21 cellular contexts compared by ENCODE assay signal in genomic region chr6:31723245-31723979, GRCh38. TPM values are rescaled to one million over a fixed set of nuclear protein-coding genes. Genes with fewer than 3 reads are reported as not detected.
A peak's percentile ranks its signal among the peaks of the same experiment; 100 is the strongest.
DNase-seq lines count a peak whose midpoint lies in the region; ATAC-seq and TF ChIP-seq lines count a peak whose summit lies in the region.
"Had no signal": no experiment of that assay in that cellular context is flagged by ENCODE, and none has a peak within 500 bp of the region (broad histone marks: within the 10 kb centered on the region; RNA-seq: fewer than 3 reads in every experiment).

TSS of gene MPIG6B (plus strand) at chr6:31723373. CDS start at chr6:31723384, 11 bp downstream.

- H3K9me3 Mint-ChIP-seq in IgD-negative memory B cell (no peaks in the 10 kb centered on the region), brain (peaks cover 0 to 3% (median 0%) of the 10 kb centered on the region in 5 experiments), neural progenitor cell (no peaks in the 10 kb centered on the region)
- H3K9me3 Mint-ChIP-seq: activated naive CD4-positive, alpha-beta T cell treated with anti-CD3 and anti-CD28 coated beads, Interleukin-2, amount 50 U/mL, for 72 hours had no signal

- intact Hi-C loops in PC-3 (cut with micrococcal nuclease): no loop called here

- H3K4me2 ChIP-seq in neural progenitor cell: no peak within 1 kb of the TSS
- H3K4me2 ChIP-seq in PC-3 (ENCODE audit: low read length): no peak within 1 kb of the TSS

- H3K4me3 Mint-ChIP-seq in IgD-negative memory B cell: peak within 1 kb of the TSS in 2 of 4 donors; percentile 17 to 48
- no peak within 1 kb of the TSS for H3K4me3 Mint-ChIP-seq in brain
- no peak within 1 kb of the TSS for H3K4me3 Mint-ChIP-seq in neural progenitor cell

- H3K27me3 Mint-ChIP-seq in IgD-negative memory B cell: no peaks in the 10 kb centered on the region
- peaks cover 11% of the 10 kb centered on the region for H3K27me3 Mint-ChIP-seq in brain
- peaks cover 15% of the 10 kb centered on the region for H3K27me3 Mint-ChIP-seq in neural progenitor cell (ENCODE audit: insufficient read depth, low read depth)

- H3K36me3 Mint-ChIP-seq in IgD-negative memory B cell (peaks cover 20% of the 10 kb centered on the region), brain (peaks cover 29% of the 10 kb centered on the region), neural progenitor cell (peaks cover 27% of the 10 kb centered on the region)
- H3K36me3 Mint-ChIP-seq: activated naive CD4-positive, alpha-beta T cell treated with anti-CD3 and anti-CD28 coated beads, Interleukin-2, amount 50 U/mL, for 72 hours had no signal

- no peak within 1 kb of the TSS for H2AFZ ChIP-seq in neural progenitor cell (replicated peaks)
- no peak within 1 kb of the TSS for H2AFZ ChIP-seq in PC-3 (ENCODE audit: low read length)

- ATAC-seq in HG03039 (IDR thresholded peaks at IDR 0.05; ENCODE audit: unreplicated experiment) (no peak), PC-3 (no peak)
- ATAC-seq: activated naive CD4-positive, alpha-beta T cell treated with anti-CD3 and anti-CD28 coated beads, Interleukin-2, amount 50 U/mL, for 72 hours; left colon had no signal

- H3K9me2 ChIP-seq in PC-3 (replicated peaks; ENCODE audit: low read length): no peaks in the 10 kb centered on the region

- H3K4me1 ChIP-seq in neural progenitor cell (peaks cover under 1% of the 10 kb centered on the region), PC-3 (ENCODE audit: insufficient read depth, low read length) (peaks cover 18% of the 10 kb centered on the region)

- DNase-seq in GDM1 (lab: John Stamatoyannopoulos, UW) (peak; percentile 54), neural progenitor cell (ENCODE audit: low spot score) (no peak), middle frontal gyrus (ENCODE audit: extremely low spot score, low spot score) (no peak), PC-3 (no peak)
- DNase-seq: activated CD4-positive, alpha-beta T cell treated with anti-CD3 and anti-CD28 coated beads for 1 hour; effector memory CD4-positive, alpha-beta T cell; hypothalamus; left colon; MV-4-11; retina; RPMI8226; T-helper 1 cell had no signal

- H3K4me3 ChIP-seq in neural progenitor cell (no peak within 1 kb of the TSS), PC-3 (ENCODE audit: low read length) (no peak within 1 kb of the TSS)
- H3K4me3 ChIP-seq: cardiac muscle cell had no signal

- no peaks in the 10 kb centered on the region for H3K9me3 ChIP-seq in neural progenitor cell (ENCODE audit: low read depth)
- H3K9me3 ChIP-seq in PC-3 (ENCODE audit: low read length): no peaks in the 10 kb centered on the region

- H4K20me1 ChIP-seq in neural progenitor cell (ENCODE audit: low read depth) (peaks cover 10% of the 10 kb centered on the region), PC-3 (ENCODE audit: low read length) (no peaks in the 10 kb centered on the region)

- H3K36me3 ChIP-seq in neural progenitor cell: no peaks in the 10 kb centered on the region
- H3K36me3 ChIP-seq in PC-3 (ENCODE audit: low read depth, low read length): no peaks in the 10 kb centered on the region

- H3K79me2 ChIP-seq in neural progenitor cell (ENCODE audit: low read depth) (peaks cover 10% of the 10 kb centered on the region), PC-3 (ENCODE audit: low read length) (no peaks in the 10 kb centered on the region)

- H3K4me1 Mint-ChIP-seq in IgD-negative memory B cell (peaks cover 18 to 30% (median 26%) of the 10 kb centered on the region in 3 donors), brain (peaks cover 10% of the 10 kb centered on the region), neural progenitor cell (peaks cover 19% of the 10 kb centered on the region)

- H3K27ac ChIP-seq in neural progenitor cell (no peak within 1 kb of the TSS), PC-3 (ENCODE audit: low read length) (no peak within 1 kb of the TSS)
- H3K27ac ChIP-seq: C4-2B, cardiac muscle cell had no signal

- H3K27ac Mint-ChIP-seq in IgD-negative memory B cell: peak within 1 kb of the TSS in 2 of 3 donors; percentile 31 to 57
- H3K27ac Mint-ChIP-seq in brain: peak within 1 kb of the TSS in 3 of 5 experiments; percentile 42 to 67 (median 54)
- peak within 1 kb of the TSS; percentile 72 for H3K27ac Mint-ChIP-seq in neural progenitor cell

- POLR2A ChIA-PET in PC-3 (lab: Charles Lee; ENCODE audit: unreplicated experiment): interaction anchor here (0.6 kb wide), 1 partner anchor 104 kb away, joined by 5 read pairs; the partner anchor contains the start of gene HSPA1B

- H3F3A ChIP-seq in neural progenitor cell (ENCODE audit: low read depth): peaks cover 17% of the 10 kb centered on the region
- H3F3A ChIP-seq in PC-3 (ENCODE audit: low read length, unreplicated experiment): no peaks in the 10 kb centered on the region

- H3K9ac ChIP-seq in neural progenitor cell: no peak within 1 kb of the TSS
- no peak within 1 kb of the TSS for H3K9ac ChIP-seq in PC-3 (ENCODE audit: low read length)

- H3K27me3 ChIP-seq in neural progenitor cell (no peaks in the 10 kb centered on the region), PC-3 (ENCODE audit: low read length) (no peaks in the 10 kb centered on the region)
- H3K27me3 ChIP-seq: cardiac muscle cell had no signal

- BruUV-seq in PC-3 (replicated peaks; lab: Mats Ljungman, UMichigan): no TSS peak

- CTCF ChIA-PET in PC-3 (lab: Charles Lee): no interaction called here

- no peak for TF ChIP-seq CTCF in brain (conservative IDR thresholded peaks at IDR 0.05)
- no peak for TF ChIP-seq CTCF in neural progenitor cell (IDR thresholded peaks at IDR 0.05)
- no peak for TF ChIP-seq CTCF in PC-3 (conservative IDR thresholded peaks at IDR 0.05; ENCODE audit: low read depth, low read length)

RNA-seq across cellular contexts. Expression of gene MPIG6B, which starts in this region (rescaled TPM):
- polyA plus RNA-seq in IgD-negative memory B cell: 1.8 TPM
- 0.39 TPM for polyA plus RNA-seq in brain (ENCODE audit: insufficient read depth, low read depth, low replicate concordance)
- not detected in 2 replicates for total RNA-seq in neural progenitor cell (ENCODE audit: low replicate concordance)
- not detected in 2 replicates for total RNA-seq in PC-3 (2014; rRNA removed)
- total RNA-seq: activated naive CD4-positive, alpha-beta T cell treated with anti-CD3 and anti-CD28 coated beads, Interleukin-2, amount 50 U/mL, for 72 hours; cardiac muscle cell; Daoy; H4; temporal lobe had no signal
- polyA plus RNA-seq: cardiac muscle cell had no signal
